ENCODE assay signal across 16 cellular contexts in the genomic region with DNA sequence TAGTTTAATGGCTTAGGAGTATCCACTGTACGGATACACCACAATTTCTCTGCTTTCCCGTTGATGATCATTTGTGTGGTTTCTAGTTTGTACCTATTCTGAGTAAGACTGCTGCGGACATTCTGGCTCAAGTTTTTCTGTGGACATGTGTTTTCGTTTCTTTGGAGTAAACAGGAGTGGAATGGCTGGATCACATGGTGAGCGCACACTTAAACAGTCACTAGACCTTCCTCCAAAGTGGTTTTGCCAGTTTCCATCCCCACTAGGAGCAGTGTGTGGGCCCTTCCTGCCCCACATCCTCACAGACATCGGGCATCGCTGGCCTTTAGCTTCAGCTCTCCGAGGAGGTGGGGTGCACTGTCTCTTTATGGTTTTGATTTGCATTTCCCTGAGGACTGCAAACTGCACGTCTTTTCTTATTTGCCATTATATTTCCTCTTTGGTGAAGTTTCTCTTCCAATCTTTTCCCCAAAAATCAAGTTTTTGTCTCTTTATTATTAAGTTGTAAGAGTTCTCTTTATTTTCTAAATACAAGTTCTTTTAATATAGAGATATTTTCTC.
DNase-seq lines count a peak whose midpoint lies in the region; TF ChIP-seq lines count a peak whose summit lies in the region.
"Had no signal": no experiment of that assay in that cellular context is flagged by ENCODE, and none has a peak within 500 bp of the region (broad histone marks: within the 10 kb centered on the region; RNA-seq: fewer than 3 reads in every experiment).

No MANE protein-coding gene starts in this region.

- TF ChIP-seq CTCF in RWPE1 (conservative IDR thresholded peaks at IDR 0.05; ENCODE audit: low read depth) (no peak), spleen (IDR thresholded peaks at IDR 0.05 in 8 of 11, conservative IDR thresholded peaks at IDR 0.05 in 3 of 11) (no peak)

- H3K27ac ChIP-seq in GM23248, result peak overlapping the region; percentile 64
- peak overlapping the region; percentile 42 for H3K27ac ChIP-seq in RWPE1
- peak overlapping the region in 2 of 8 donors; percentile 1 to 38 for H3K27ac ChIP-seq in spleen
- H3K27ac ChIP-seq: lower lobe of right lung, neural progenitor cell had no signal

- H3K9me2 ChIP-seq in GM23248 (ENCODE audit: insufficient read depth), result no peaks in the 10 kb centered on the region

- H3K4me1 ChIP-seq in GM23248 (ENCODE audit: insufficient read depth), result peaks cover 47% of the 10 kb centered on the region
- peaks cover 0 to 50% (median 15%) of the 10 kb centered on the region in 6 donors for H3K4me1 ChIP-seq in spleen

- H3K36me3 ChIP-seq in GM23248 (ENCODE audit: low read depth), result no peaks in the 10 kb centered on the region
- H3K36me3 ChIP-seq in spleen, result peaks cover 0 to 25% (median 9%) of the 10 kb centered on the region in 6 donors
- H3K36me3 ChIP-seq: neural progenitor cell had no signal

- peaks cover 21% of the 10 kb centered on the region; the same call in 1 of the 2 replicates for H3K79me2 ChIP-seq in GM23248 (ENCODE audit: insufficient read depth)

- CTCF ChIA-PET in RWPE1 (lab: Yijun Ruan, JAX), result no interaction called here

- H3K9me3 ChIP-seq in GM23248 (ENCODE audit: low read depth), result no peaks in the 10 kb centered on the region
- H3K9me3 ChIP-seq in spleen, result no peaks in the 10 kb centered on the region
- H3K9me3 ChIP-seq: lower lobe of right lung had no signal

- intact Hi-C loops in spleen (cut with DNase I; ENCODE audit: low total_unique reads), result no loop called here

- in situ Hi-C loops in GM23248 (cut with MboI), result no loop called here

- 31% methylated on average over 9 of the region's 9 CpGs for WGBS in GM23248 (ENCODE audit: low coverage in 1 of 2, low lambda C conversion rate in 2 of 2, missing lambda C conversion rate in 2 of 2), 2 experiments
- WGBS in spleen, 5 donors, result 70 to 80% (median 75%) methylated on average over 9 of the region's 9 CpGs

- peak overlapping the region; percentile 62 for H3K4me2 ChIP-seq in GM23248 (ENCODE audit: unreplicated experiment)
- H3K4me2 ChIP-seq: neural progenitor cell had no signal

- no peak for TF ChIP-seq POLR2A in spleen (IDR thresholded peaks at IDR 0.05)

- H4K20me1 ChIP-seq in GM23248 (ENCODE audit: insufficient read depth), result no peaks in the 10 kb centered on the region

- peak overlapping the region; percentile 6; the same call in 1 of the 2 replicates for H3K4me3 ChIP-seq in GM23248
- H3K4me3 ChIP-seq in spleen, result no peak overlapping the region
- H3K4me3 ChIP-seq: dorsolateral prefrontal cortex, lower lobe of right lung, neural progenitor cell had no signal

- H3K27me3 ChIP-seq in GM23248 (replicated peaks; ENCODE audit: insufficient read depth) (no peaks in the 10 kb centered on the region), spleen (replicated peaks in 1 of 7) (no peaks in the 10 kb centered on the region)
- H3K27me3 ChIP-seq: dorsolateral prefrontal cortex, neural progenitor cell had no signal

- POLR2A ChIA-PET in RWPE1 (lab: Yijun Ruan, JAX; ENCODE audit: low non-redundant PET), result no interaction called here

- H3K9ac ChIP-seq in GM23248, result peak overlapping the region; percentile 36
- H3K9ac ChIP-seq: neural progenitor cell had no signal

- DNase-seq in GM23248 (peak; percentile 58), RWPE1 (ENCODE audit: low spot score) (no peak), glomerular visceral epithelial cell (ENCODE audit: extremely low spot score) (peak; percentile 50), spleen (peak; percentile 36), COLO668 (lab: John Stamatoyannopoulos, UW; ENCODE audit: unreplicated experiment) (no peak), NCI-H128 (lab: John Stamatoyannopoulos, UW; ENCODE audit: unreplicated experiment) (no peak), iPS-NIHi11 (ENCODE audit: low spot score) (no peak)
- DNase-seq: activated effector memory CD4-positive, alpha-beta T cell treated with anti-CD3 and anti-CD28 coated beads, Interleukin-2, amount 50 U/mL, for 16 hours; CD4-positive, alpha-beta memory T cell; lower lobe of right lung; NCI-H1417; NCI-H446 treated with DMSO at 0.1 percent for 48 hours; stimulated activated naive CD4-positive, alpha-beta T cell treated with Interleukin-2 at 50 U/mL for 16 hours; T-helper 1 cell had no signal

- H3F3A ChIP-seq in GM23248 (ENCODE audit: insufficient read depth), result peaks cover 31% of the 10 kb centered on the region

- no peak overlapping the region for H2AFZ ChIP-seq in GM23248
- H2AFZ ChIP-seq: neural progenitor cell had no signal

Comparison
In these comparisons a context has a peak if more than half of its experiments do, and no peak if none do; other contexts are left out.
1. DNase-seq: peak in GM23248 (single experiment), glomerular visceral epithelial cell (single experiment) and spleen (single experiment); none in RWPE1 (single experiment), COLO668 (single experiment), NCI-H128 (single experiment) and iPS-NIHi11 (single experiment).